8 cellular contexts compared by ENCODE assay signal in genomic region chr10:15088428-15089261, GRCh38. TPM values are rescaled to one million over a fixed set of nuclear protein-coding genes. Genes with fewer than 3 reads are reported as not detected.
A peak's percentile ranks its signal among the peaks of the same experiment; 100 is the strongest.
DNase-seq lines count a peak whose midpoint lies in the region; ATAC-seq and TF ChIP-seq lines count a peak whose summit lies in the region.

TSS of gene ACBD7 (minus strand) at chr10:15088776. CDS start at chr10:15088728, 48 bp downstream.

- DNase-seq in AG04450 (ENCODE audit: low read depth, low spot score) (peak; percentile 21), NCI-H2227 treated with DMSO at 0.1 percent for 48 hours (lab: John Stamatoyannopoulos, UW) (peak; percentile 73), cerebellum (ENCODE audit: low spot score) (peak; percentile 90)
- DNase-seq in activated CD4-positive, CD25-positive, alpha-beta regulatory T cell treated with anti-CD3 and anti-CD28 coated beads, Interleukin-2, amount 50 U/mL, for 72 hours: peak; percentile 82
- DNase-seq in stimulated activated CD4-positive, alpha-beta T cell treated with anti-CD3 and anti-CD28 coated beads, Interleukin-1b, Interleukin-23, amount 100 ng/mL, for 24 hours (ENCODE audit: low read depth in 4 of 4, low spot score in 1 of 4): peak; percentile 56 to 74 (median 66)

- H3K27ac ChIP-seq in AG04450 (ENCODE audit: low read depth, low read length) (no peak within 1 kb of the TSS), layer of hippocampus (ENCODE audit: low read depth, low read length) (peak within 1 kb of the TSS; percentile 8)

- TF ChIP-seq CTCF in AG04450 (IDR thresholded peaks at IDR 0.05; ENCODE audit: low read depth, low read length): peak; percentile 33; the same call in 1 of the 2 replicates

- CTCF ChIA-PET in AG04450 (lab: Charles Lee): no interaction called here

- peak; percentile 100 for ATAC-seq in GM18868 (IDR thresholded peaks at IDR 0.05; ENCODE audit: unreplicated experiment)
- ATAC-seq in HG03103 (IDR thresholded peaks at IDR 0.05; ENCODE audit: low read depth, unreplicated experiment): peak; percentile 99

- H3K27me3 ChIP-seq in AG04450 (ENCODE audit: control insufficient read depth, insufficient read depth, low read length) (peaks cover 4% of the 10 kb centered on the region), layer of hippocampus (ENCODE audit: control insufficient read depth, insufficient read depth, low read length) (no peaks in the 10 kb centered on the region)

- POLR2A ChIA-PET in AG04450 (lab: Yijun Ruan, JAX): no interaction called here

- H3K9me3 ChIP-seq in AG04450 (ENCODE audit: control insufficient read depth, insufficient read depth, low read length): no peaks in the 10 kb centered on the region; the same call in 1 of the 2 replicates

- peak within 1 kb of the TSS; percentile 66 for H3K4me3 ChIP-seq in AG04450 (ENCODE audit: low read depth, low read length)

RNA-seq across cellular contexts. Expression of gene ACBD7, which starts in this region (rescaled TPM):
- polyA plus RNA-seq in AG04450 (2011; rRNA removed): 0.58 and 0.67 TPM in 2 replicates
- 1.00 and 1.1 TPM in 2 replicates for polyA minus RNA-seq in AG04450 (2011; rRNA and poly(A)+ RNA removed)
- 16.7 TPM for total RNA-seq in cerebellum

Comparison
In these comparisons a context has a peak if more than half of its experiments do, and no peak if none do; other contexts are left out.
1. DNase-seq: peak in every context shown above with its lines; median percentile 90 in cerebellum; 82 in activated CD4-positive, CD25-positive, alpha-beta regulatory T cell treated with anti-CD3 and anti-CD28 coated beads, Interleukin-2, amount 50 U/mL, for 72 hours; 73 in NCI-H2227 treated with DMSO at 0.1 percent for 48 hours; 66 in stimulated activated CD4-positive, alpha-beta T cell treated with anti-CD3 and anti-CD28 coated beads, Interleukin-1b, Interleukin-23, amount 100 ng/mL, for 24 hours; 21 in AG04450.